ENCODE assay signal across 23 cellular contexts in the genomic region with DNA sequence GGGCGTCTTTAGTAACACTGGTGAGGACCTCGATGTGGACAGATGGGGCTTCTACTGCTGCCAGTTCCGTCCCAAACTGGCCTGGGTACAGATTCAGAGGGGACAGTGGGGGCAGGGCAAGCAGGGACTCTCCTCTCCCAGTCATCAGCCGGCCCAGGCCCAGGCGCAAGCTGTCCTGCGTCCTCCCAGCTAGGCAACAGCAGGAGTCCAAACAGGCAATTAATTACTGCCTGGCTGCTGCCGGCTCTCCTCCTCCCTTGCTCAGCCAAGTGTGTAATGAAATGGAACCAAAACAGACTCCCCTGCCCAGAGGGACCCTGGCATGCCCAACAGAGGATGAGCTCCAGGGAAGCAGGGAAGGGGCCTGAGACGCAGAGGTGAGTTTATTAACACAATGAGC. TPM values are rescaled to one million over a fixed set of nuclear protein-coding genes. Genes with fewer than 3 reads are reported as not detected.
DNase-seq lines count a peak whose midpoint lies in the region; ATAC-seq and TF ChIP-seq lines count a peak whose summit lies in the region.
"Had no signal": no experiment of that assay in that cellular context is flagged by ENCODE, and none has a peak within 500 bp of the region (broad histone marks: within the 10 kb centered on the region; RNA-seq: fewer than 3 reads in every experiment).

No MANE protein-coding gene starts in this region.

- peak; percentile 87 for ATAC-seq in GM23338
- ATAC-seq in activated naive CD4-positive, alpha-beta T cell treated with anti-CD3 and anti-CD28 coated beads, Interleukin-2, amount 50 U/mL, for 72 hours = no peak
- ATAC-seq: activated T-cell treated with anti-CD3 and anti-CD28 coated beads, Interleukin-2, amount 50 U/mL, for 72 hours; heart left ventricle; K562; lower lobe of right lung had no signal

- no peak overlapping the region for H3K4me2 ChIP-seq in GM23338

- H3F3A ChIP-seq in GM23338 (replicated peaks; ENCODE audit: low read depth) = no peaks in the 10 kb centered on the region

- peaks cover 6% of the 10 kb centered on the region for H3K4me1 ChIP-seq in BE2C
- H3K4me1 ChIP-seq in GM23338 (ENCODE audit: insufficient read depth) = peaks cover 3% of the 10 kb centered on the region; the same call in 1 of the 2 replicates
- no peaks in the 10 kb centered on the region for H3K4me1 ChIP-seq in colonic mucosa
- H3K4me1 ChIP-seq: heart left ventricle, lower lobe of right lung, SJSA1, thyroid gland had no signal

- H3K27ac Mint-ChIP-seq in GM23338 = no peak overlapping the region
- H3K27ac Mint-ChIP-seq in glutamatergic neuron (ENCODE audit: unreplicated experiment) = no peak overlapping the region
- no peak overlapping the region for H3K27ac Mint-ChIP-seq in activated naive CD4-positive, alpha-beta T cell treated with anti-CD3 and anti-CD28 coated beads, Interleukin-2, amount 50 U/mL, for 72 hours
- H3K27ac Mint-ChIP-seq: activated naive CD4-positive, alpha-beta T cell treated with anti-CD3 and anti-CD28 coated beads, Interleukin-2, amount 50 U/mL, for 24 hours; activated T-cell treated with anti-CD3 and anti-CD28 coated beads, Interleukin-2, amount 50 U/mL, for 72 hours; CD4-positive, alpha-beta memory T cell had no signal

- H3K9ac ChIP-seq in colonic mucosa (ENCODE audit: low read depth in 2 of 2, low read length in 2 of 2) = no peak overlapping the region

- H3K9me2 ChIP-seq in GM23338 (ENCODE audit: insufficient read depth) = no peaks in the 10 kb centered on the region

- no peaks in the 10 kb centered on the region for H3K9me3 Mint-ChIP-seq in GM23338
- H3K9me3 Mint-ChIP-seq in glutamatergic neuron (ENCODE audit: unreplicated experiment) = peaks cover 7% of the 10 kb centered on the region
- H3K9me3 Mint-ChIP-seq in activated naive CD4-positive, alpha-beta T cell treated with anti-CD3 and anti-CD28 coated beads, Interleukin-2, amount 50 U/mL, for 72 hours = no peaks in the 10 kb centered on the region
- H3K9me3 Mint-ChIP-seq: activated naive CD4-positive, alpha-beta T cell treated with anti-CD3 and anti-CD28 coated beads, Interleukin-2, amount 50 U/mL, for 24 hours; activated T-cell treated with anti-CD3 and anti-CD28 coated beads, Interleukin-2, amount 50 U/mL, for 72 hours; CD4-positive, alpha-beta memory T cell had no signal

- H3K36me3 ChIP-seq in BE2C = no peaks in the 10 kb centered on the region
- no peaks in the 10 kb centered on the region for H3K36me3 ChIP-seq in GM23338 (ENCODE audit: insufficient read depth)
- H3K36me3 ChIP-seq in colonic mucosa = no peaks in the 10 kb centered on the region
- H3K36me3 ChIP-seq: heart left ventricle, lower lobe of right lung, SJSA1, thyroid gland had no signal

- H4K20me1 ChIP-seq in GM23338 (replicated peaks; ENCODE audit: insufficient read depth) = no peaks in the 10 kb centered on the region; the same call in 1 of the 2 replicates

- H2AFZ ChIP-seq in GM23338 = peak overlapping the region; percentile 74

- peaks cover 76% of the 10 kb centered on the region for H3K27me3 ChIP-seq in BE2C
- H3K27me3 ChIP-seq in GM23338 (ENCODE audit: insufficient read depth) = no peaks in the 10 kb centered on the region
- H3K27me3 ChIP-seq in colonic mucosa = no peaks in the 10 kb centered on the region
- H3K27me3 ChIP-seq: thyroid gland had no signal

- TF ChIP-seq CTCF in BE2C (IDR thresholded peaks at IDR 0.05; ENCODE audit: low read depth, low read length) (no peak), GM23338 (conservative IDR thresholded peaks at IDR 0.05; ENCODE audit: low read depth in 2 of 2) (no peak), glutamatergic neuron (IDR thresholded peaks at IDR 0.05; ENCODE audit: partially characterized antibody, unreplicated experiment) (no peak), colonic mucosa (IDR thresholded peaks at IDR 0.05) (no peak)

- no peaks in the 10 kb centered on the region for H3K9me3 ChIP-seq in BE2C
- no peaks in the 10 kb centered on the region for H3K9me3 ChIP-seq in colonic mucosa
- H3K9me3 ChIP-seq: heart left ventricle, lower lobe of right lung, SJSA1, thyroid gland had no signal

- no peak overlapping the region for H3K4me3 Mint-ChIP-seq in GM23338
- no peak overlapping the region for H3K4me3 Mint-ChIP-seq in glutamatergic neuron (ENCODE audit: unreplicated experiment)
- H3K4me3 Mint-ChIP-seq: activated naive CD4-positive, alpha-beta T cell treated with anti-CD3 and anti-CD28 coated beads, Interleukin-2, amount 50 U/mL, for 24 hours; activated T-cell treated with anti-CD3 and anti-CD28 coated beads, Interleukin-2, amount 50 U/mL, for 72 hours; CD4-positive, alpha-beta memory T cell had no signal

- H3K27me3 Mint-ChIP-seq in GM23338 (ENCODE audit: insufficient read depth, low read depth, poor library complexity) (peaks cover 8% of the 10 kb centered on the region), glutamatergic neuron (ENCODE audit: unreplicated experiment) (peaks cover 14% of the 10 kb centered on the region)

- H3K4me1 Mint-ChIP-seq in GM23338 = peaks cover 8% of the 10 kb centered on the region; the same call in 2 of the 3 replicates
- peaks cover 4% of the 10 kb centered on the region for H3K4me1 Mint-ChIP-seq in glutamatergic neuron (ENCODE audit: low read depth, unreplicated experiment)
- H3K4me1 Mint-ChIP-seq: activated naive CD4-positive, alpha-beta T cell treated with anti-CD3 and anti-CD28 coated beads, Interleukin-2, amount 50 U/mL, for 24 hours; CD4-positive, alpha-beta memory T cell had no signal

- H3K4me3 ChIP-seq in BE2C (ENCODE audit: low read depth, low read length) (no peak overlapping the region), GM23338 (no peak overlapping the region), colonic mucosa (no peak overlapping the region)
- H3K4me3 ChIP-seq: heart left ventricle, K562, lower lobe of right lung, SJSA1, thyroid gland had no signal

- H3K36me3 Mint-ChIP-seq in GM23338 (ENCODE audit: low read depth) (no peaks in the 10 kb centered on the region), glutamatergic neuron (ENCODE audit: unreplicated experiment) (no peaks in the 10 kb centered on the region)
- H3K36me3 Mint-ChIP-seq in activated naive CD4-positive, alpha-beta T cell treated with anti-CD3 and anti-CD28 coated beads, Interleukin-2, amount 50 U/mL, for 72 hours = no peaks in the 10 kb centered on the region
- H3K36me3 Mint-ChIP-seq: activated naive CD4-positive, alpha-beta T cell treated with anti-CD3 and anti-CD28 coated beads, Interleukin-2, amount 50 U/mL, for 24 hours; CD4-positive, alpha-beta memory T cell had no signal

- intact Hi-C loops in posterior cingulate gyrus (cut with DNase I) (no loop called here), colonic mucosa (cut with DNase I) (no loop called here)

- DNase-seq in BE2C (peak; percentile 81), GM23338 (ENCODE audit: low spot score) (peak; percentile 28), NCI-H524 treated with DMSO at 0.1 percent for 48 hours (lab: John Stamatoyannopoulos, UW) (peak; percentile 73), glutamatergic neuron (peak; percentile 80), posterior cingulate gyrus (no peak), colonic mucosa (no peak)
- DNase-seq in activated naive CD4-positive, alpha-beta T cell treated with anti-CD3 and anti-CD28 coated beads, Interleukin-2, amount 50 U/mL, for 72 hours (ENCODE audit: low spot score in 2 of 2) = no peak
- DNase-seq in activated CD4-positive, alpha-beta T cell treated with anti-CD3 and anti-CD28 coated beads, Interleukin-2, amount 50 U/mL, for 4 hours = no peak
- DNase-seq: activated CD4-positive, CD25-positive, alpha-beta regulatory T cell treated with anti-CD3 and anti-CD28 coated beads, Interleukin-2, amount 50 U/mL, for 72 hours; activated CD8-positive, alpha-beta memory T cell treated with anti-CD3 and anti-CD28 coated beads for 24 hours; activated T-cell treated with anti-CD3 and anti-CD28 coated beads, Interleukin-2, amount 50 U/mL, for 72 hours; CD4-positive, alpha-beta memory T cell; heart left ventricle; lower lobe of right lung; MV-4-11; OCI-M1; stimulated activated naive CD4-positive, alpha-beta T cell; thyroid gland had no signal

- no peaks in the 10 kb centered on the region for H3K79me2 ChIP-seq in GM23338 (replicated peaks; ENCODE audit: insufficient read depth)

- H3K27ac ChIP-seq in GM23338 (ENCODE audit: low read depth) = no peak overlapping the region
- H3K27ac ChIP-seq in colonic mucosa = no peak overlapping the region
- H3K27ac ChIP-seq: heart left ventricle, lower lobe of right lung, SJSA1, thyroid gland had no signal

TF ChIP-seq in GM23338, 12 proteins besides CTCF, POLR2A, EP300 and RAD21 (continues in another document):
- no peak for TF ChIP-seq JUNB (IDR thresholded peaks at IDR 0.05; ENCODE audit: unreplicated experiment)
- no peak for TF ChIP-seq POLR2AphosphoS5 (IDR thresholded peaks at IDR 0.05; ENCODE audit: low read depth)

RNA-seq across cellular contexts. Expression of a gene that starts 17.8 kb away (rescaled TPM):
- polyA plus RNA-seq in BE2C (2012; ENCODE audit: insufficient read depth, insufficient read length, low read depth) = 85.5 TPM
- total RNA-seq in GM23338 (2014; rRNA removed; shearing (Covaris generic)) = 0.08 and 0.87 TPM in 2 replicates
- polyA plus RNA-seq in GM23338 (2016; fragmentation: Nextera tagmentation; extraction: Ambion mirVana) = 0.09 TPM in 1 of 2 replicates, not detected in the other
- 0.59 TPM for total RNA-seq in glutamatergic neuron (ENCODE audit: unreplicated experiment)
- not detected for total RNA-seq in activated naive CD4-positive, alpha-beta T cell treated with anti-CD3 and anti-CD28 coated beads, Interleukin-2, amount 50 U/mL, for 72 hours
- total RNA-seq in colonic mucosa = not detected
- total RNA-seq: CD4-positive, alpha-beta memory T cell; heart left ventricle; K562; lower lobe of right lung; myocyte; osteocyte; SJSA1; thyroid gland had no signal
- polyA plus RNA-seq: CD4-positive, alpha-beta memory T cell; heart left ventricle; K562 had no signal

RNA-seq across cellular contexts. Expression of a gene that starts 41.8 kb away (rescaled TPM):
- polyA plus RNA-seq in BE2C (2012; ENCODE audit: insufficient read depth, insufficient read length, low read depth) = 29.2 TPM
- 19.6 and 21.8 TPM in 2 replicates for total RNA-seq in GM23338 (2014; rRNA removed; shearing (Covaris generic))
- polyA plus RNA-seq in GM23338 (2016; fragmentation: Nextera tagmentation; extraction: Ambion mirVana) = 8.4 and 9.1 TPM in 2 replicates
- total RNA-seq in glutamatergic neuron (ENCODE audit: unreplicated experiment) = 10.1 TPM
- total RNA-seq in activated naive CD4-positive, alpha-beta T cell treated with anti-CD3 and anti-CD28 coated beads, Interleukin-2, amount 50 U/mL, for 72 hours = 10 to 100 TPM in 1 of 2 donors, 1 to 10 TPM in 1; 7.2 to 11.7 TPM
- 1 to 10 TPM; 4.6 to 8.3 TPM for total RNA-seq in colonic mucosa

Comparison
In these comparisons a context has a peak if more than half of its experiments do, and no peak if none do; other contexts are left out.
1. DNase-seq: peak in BE2C (single experiment), GM23338 (single experiment), NCI-H524 treated with DMSO at 0.1 percent for 48 hours (single experiment) and glutamatergic neuron (single experiment); none in activated naive CD4-positive, alpha-beta T cell treated with anti-CD3 and anti-CD28 coated beads, Interleukin-2, amount 50 U/mL, for 72 hours (0 of 2), posterior cingulate gyrus (0 of 10), activated CD4-positive, alpha-beta T cell treated with anti-CD3 and anti-CD28 coated beads, Interleukin-2, amount 50 U/mL, for 4 hours (0 of 2) and colonic mucosa (single experiment).